Comparison of ENCODE assay signal across 1 cellular context in the genomic region with DNA sequence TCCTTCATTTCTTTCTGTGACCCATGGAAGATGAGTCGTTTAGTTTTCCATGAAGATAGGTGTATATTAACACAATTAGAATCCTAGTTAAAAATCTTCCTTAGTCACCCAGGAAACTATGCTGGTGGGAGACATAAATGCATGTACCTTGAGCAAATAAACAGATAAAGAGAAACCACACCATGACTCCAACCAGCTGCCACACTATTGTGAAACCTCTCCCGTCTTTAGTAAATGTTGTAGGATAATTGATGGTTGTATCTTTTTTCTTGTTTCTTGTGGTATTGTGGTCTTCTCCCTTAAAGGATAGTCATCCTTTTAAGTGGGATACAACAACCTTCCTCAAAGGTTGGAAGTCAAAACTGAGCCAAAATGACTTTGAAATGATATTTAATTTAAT.
TF ChIP-seq lines count a peak whose summit lies in the region.

No MANE protein-coding gene starts in this region.

TF ChIP-seq in HepG2, 621 proteins besides CTCF, POLR2A, EP300 and RAD21:
- TF ChIP-seq, protein P1, sequence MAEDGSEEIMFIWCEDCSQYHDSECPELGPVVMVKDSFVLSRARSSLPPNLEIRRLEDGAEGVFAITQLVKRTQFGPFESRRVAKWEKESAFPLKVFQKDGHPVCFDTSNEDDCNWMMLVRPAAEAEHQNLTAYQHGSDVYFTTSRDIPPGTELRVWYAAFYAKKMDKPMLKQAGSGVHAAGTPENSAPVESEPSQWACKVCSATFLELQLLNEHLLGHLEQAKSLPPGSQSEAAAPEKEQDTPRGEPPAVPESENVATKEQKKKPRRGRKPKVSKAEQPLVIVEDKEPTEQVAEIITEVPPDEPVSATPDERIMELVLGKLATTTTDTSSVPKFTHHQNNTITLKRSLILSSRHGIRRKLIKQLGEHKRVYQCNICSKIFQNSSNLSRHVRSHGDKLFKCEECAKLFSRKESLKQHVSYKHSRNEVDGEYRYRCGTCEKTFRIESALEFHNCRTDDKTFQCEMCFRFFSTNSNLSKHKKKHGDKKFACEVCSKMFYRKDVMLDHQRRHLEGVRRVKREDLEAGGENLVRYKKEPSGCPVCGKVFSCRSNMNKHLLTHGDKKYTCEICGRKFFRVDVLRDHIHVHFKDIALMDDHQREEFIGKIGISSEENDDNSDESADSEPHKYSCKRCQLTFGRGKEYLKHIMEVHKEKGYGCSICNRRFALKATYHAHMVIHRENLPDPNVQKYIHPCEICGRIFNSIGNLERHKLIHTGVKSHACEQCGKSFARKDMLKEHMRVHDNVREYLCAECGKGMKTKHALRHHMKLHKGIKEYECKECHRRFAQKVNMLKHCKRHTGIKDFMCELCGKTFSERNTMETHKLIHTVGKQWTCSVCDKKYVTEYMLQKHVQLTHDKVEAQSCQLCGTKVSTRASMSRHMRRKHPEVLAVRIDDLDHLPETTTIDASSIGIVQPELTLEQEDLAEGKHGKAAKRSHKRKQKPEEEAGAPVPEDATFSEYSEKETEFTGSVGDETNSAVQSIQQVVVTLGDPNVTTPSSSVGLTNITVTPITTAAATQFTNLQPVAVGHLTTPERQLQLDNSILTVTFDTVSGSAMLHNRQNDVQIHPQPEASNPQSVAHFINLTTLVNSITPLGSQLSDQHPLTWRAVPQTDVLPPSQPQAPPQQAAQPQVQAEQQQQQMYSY (CRISPR knock-in tag; IDR thresholded peaks at IDR 0.05): no peak
- no peak for TF ChIP-seq ZNF296 (CRISPR knock-in tag; conservative IDR thresholded peaks at IDR 0.05)
- TF ChIP-seq ZNF17 (CRISPR knock-in tag; IDR thresholded peaks at IDR 0.05): no peak
- no peak for TF ChIP-seq MTA1 (CRISPR knock-in tag; IDR thresholded peaks at IDR 0.05; ENCODE audit: borderline replicate concordance)
- TF ChIP-seq, protein P2, sequence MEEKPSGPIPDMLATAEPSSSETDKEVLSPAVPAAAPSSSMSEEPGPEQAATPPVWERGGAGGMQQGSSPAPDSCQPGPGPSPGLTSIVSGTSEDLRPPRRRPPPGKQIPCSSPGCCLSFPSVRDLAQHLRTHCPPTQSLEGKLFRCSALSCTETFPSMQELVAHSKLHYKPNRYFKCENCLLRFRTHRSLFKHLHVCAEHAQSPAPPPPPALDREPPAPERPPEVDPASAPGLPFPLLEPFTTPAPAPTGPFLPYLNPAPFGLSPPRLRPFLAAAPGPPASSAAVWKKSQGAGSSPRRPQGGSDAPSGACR (CRISPR knock-in tag; IDR thresholded peaks at IDR 0.05): no peak
- TF ChIP-seq ZKSCAN5 (CRISPR knock-in tag; IDR thresholded peaks at IDR 0.05): no peak
- TF ChIP-seq ERF (CRISPR knock-in tag; IDR thresholded peaks at IDR 0.05): no peak
- TF ChIP-seq MTF1 (CRISPR knock-in tag; IDR thresholded peaks at IDR 0.05): no peak
- TF ChIP-seq ARNT (IDR thresholded peaks at IDR 0.05): no peak
- TF ChIP-seq NFIC (IDR thresholded peaks at IDR 0.05; ENCODE audit: low read length): no peak
- no peak for TF ChIP-seq FOXM1 (CRISPR knock-in tag; IDR thresholded peaks at IDR 0.05)
- TF ChIP-seq, protein P3, sequence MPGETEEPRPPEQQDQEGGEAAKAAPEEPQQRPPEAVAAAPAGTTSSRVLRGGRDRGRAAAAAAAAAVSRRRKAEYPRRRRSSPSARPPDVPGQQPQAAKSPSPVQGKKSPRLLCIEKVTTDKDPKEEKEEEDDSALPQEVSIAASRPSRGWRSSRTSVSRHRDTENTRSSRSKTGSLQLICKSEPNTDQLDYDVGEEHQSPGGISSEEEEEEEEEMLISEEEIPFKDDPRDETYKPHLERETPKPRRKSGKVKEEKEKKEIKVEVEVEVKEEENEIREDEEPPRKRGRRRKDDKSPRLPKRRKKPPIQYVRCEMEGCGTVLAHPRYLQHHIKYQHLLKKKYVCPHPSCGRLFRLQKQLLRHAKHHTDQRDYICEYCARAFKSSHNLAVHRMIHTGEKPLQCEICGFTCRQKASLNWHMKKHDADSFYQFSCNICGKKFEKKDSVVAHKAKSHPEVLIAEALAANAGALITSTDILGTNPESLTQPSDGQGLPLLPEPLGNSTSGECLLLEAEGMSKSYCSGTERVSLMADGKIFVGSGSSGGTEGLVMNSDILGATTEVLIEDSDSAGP (CRISPR knock-in tag; IDR thresholded peaks at IDR 0.05; ENCODE audit: borderline replicate concordance): no peak
